Comparison of ENCODE assay signal across 17 cellular contexts in genomic region chr3:31639828-31640227, GRCh38.
"Had no signal": no experiment of that assay in that cellular context is flagged by ENCODE, and none has a peak within 500 bp of the region (broad histone marks: within the 10 kb centered on the region; RNA-seq: fewer than 3 reads in every experiment).

No MANE protein-coding gene starts in this region.

- H3K4me3 ChIP-seq: ascending aorta, dorsolateral prefrontal cortex, esophagus muscularis mucosa, heart left ventricle, pancreas, stomach, thoracic aorta had no signal

- H3K27ac ChIP-seq: ascending aorta, dorsolateral prefrontal cortex, esophagus muscularis mucosa, heart left ventricle, pancreas, stomach, thoracic aorta had no signal

- FAIRE-seq: bronchial epithelial cell, endometrium, islet of Langerhans, pancreas had no signal

- H3K27me3 ChIP-seq: ascending aorta, dorsolateral prefrontal cortex, esophagus muscularis mucosa, heart left ventricle, pancreas, stomach had no signal

- H3K4me3 Mint-ChIP-seq: activated CD4-positive, alpha-beta memory T cell treated with anti-CD3 and anti-CD28 coated beads, Interleukin-2, amount 10 ng/mL, durations not matched to agents 7 days and 5 days; activated CD4-positive, alpha-beta T cell treated with anti-CD3 and anti-CD28 coated beads for 36 hours; activated naive CD8-positive, alpha-beta T cell treated with anti-CD3 and anti-CD28 coated beads, Interleukin-2, amount 50 U/mL, for 24 hours had no signal

- H3K27me3 Mint-ChIP-seq: activated CD4-positive, alpha-beta memory T cell treated with anti-CD3 and anti-CD28 coated beads, Interleukin-2, amount 10 ng/mL, durations not matched to agents 7 days and 5 days; activated CD4-positive, alpha-beta T cell treated with anti-CD3 and anti-CD28 coated beads for 36 hours; activated naive CD8-positive, alpha-beta T cell treated with anti-CD3 and anti-CD28 coated beads, Interleukin-2, amount 50 U/mL, for 24 hours had no signal

- H3K4me1 ChIP-seq: ascending aorta, pancreas had no signal

- DNase-seq: activated CD4-positive, alpha-beta memory T cell treated with anti-CD3 and anti-CD28 coated beads, Interleukin-2, amount 10 ng/mL, durations not matched to agents 7 days and 5 days; activated CD4-positive, alpha-beta T cell treated with anti-CD3 and anti-CD28 coated beads for 36 hours; activated naive CD8-positive, alpha-beta T cell treated with anti-CD3 and anti-CD28 coated beads, Interleukin-2, amount 50 U/mL, for 24 hours; dorsolateral prefrontal cortex; foreskin fibroblast; heart left ventricle; pancreas; retina; stimulated activated CD4-positive, alpha-beta T cell treated with anti-CD3 and anti-CD28 coated beads, Interleukin-15, amount 100 ng/mL, for 24 hours; stimulated activated CD4-positive, alpha-beta T cell treated with anti-CD3 and anti-CD28 coated beads, Interleukin-4, amount 100 ng/mL, for 24 hours; stomach had no signal

- H3K36me3 ChIP-seq: thoracic aorta had no signal

- ATAC-seq: activated CD4-positive, alpha-beta T cell treated with anti-CD3 and anti-CD28 coated beads for 36 hours; activated naive CD8-positive, alpha-beta T cell treated with anti-CD3 and anti-CD28 coated beads, Interleukin-2, amount 50 U/mL, for 24 hours; heart left ventricle; pancreas had no signal

- H3K9me3 ChIP-seq: ascending aorta, esophagus muscularis mucosa, heart left ventricle, pancreas, stomach, thoracic aorta had no signal

- H3K27ac Mint-ChIP-seq: activated CD4-positive, alpha-beta memory T cell treated with anti-CD3 and anti-CD28 coated beads, Interleukin-2, amount 10 ng/mL, durations not matched to agents 7 days and 5 days; activated CD4-positive, alpha-beta T cell treated with anti-CD3 and anti-CD28 coated beads for 36 hours; activated naive CD8-positive, alpha-beta T cell treated with anti-CD3 and anti-CD28 coated beads, Interleukin-2, amount 50 U/mL, for 24 hours had no signal
